Comparison of ENCODE assay signal across 18 cellular contexts in genomic region chr9:75988663-75989062, GRCh38.
A peak's percentile ranks its signal among the peaks of the same experiment; 100 is the strongest.
DNase-seq lines count a peak whose midpoint lies in the region; ATAC-seq and TF ChIP-seq lines count a peak whose summit lies in the region.
"Had no signal": no experiment of that assay in that cellular context is flagged by ENCODE, and none has a peak within 500 bp of the region (broad histone marks: within the 10 kb centered on the region; RNA-seq: fewer than 3 reads in every experiment).

No MANE protein-coding gene starts in this region.

- H3K4me3 ChIP-seq in mammary epithelial cell (replicated peaks in 1 of 3; ENCODE audit: insufficient read depth in 1 of 3, low read depth in 2 of 3, low read length in 3 of 3): no peak overlapping the region
- H3K4me3 ChIP-seq: BLaER1 treated with 17β-estradiol and CSF1 and Interleukin-3, amounts not matched to agents 10 nM and 100 nM had no signal

- peaks cover 17% of the 10 kb centered on the region for H3K4me1 ChIP-seq in mammary epithelial cell (ENCODE audit: insufficient read depth, low read length)

- H3K9me3 ChIP-seq in mammary epithelial cell (replicated peaks; ENCODE audit: insufficient read depth, low read length): no peaks in the 10 kb centered on the region
- H3K9me3 ChIP-seq: BLaER1 treated with 17β-estradiol and CSF1 and Interleukin-3, amounts not matched to agents 10 nM and 100 nM had no signal

- CTCF ChIA-PET in RWPE1 (lab: Yijun Ruan, JAX): interaction anchor here (0.7 to 2.0 kb wide), 3 partner anchors 9 to 28 kb away, joined by 3 to 6 read pairs (median 4); no protein-coding TSS in a partner anchor
- CTCF ChIA-PET in mammary epithelial cell (lab: Charles Lee; ENCODE audit: low non-redundant PET): no interaction called here

- H3K36me3 Mint-ChIP-seq in activated T-cell treated with anti-CD3 and anti-CD28 coated beads, Interleukin-2, amount 50 U/mL, for 24 hours (ENCODE audit: low read depth): peaks cover 29% of the 10 kb centered on the region

- H4K20me1 ChIP-seq in mammary epithelial cell (ENCODE audit: insufficient read depth, low read length): no peaks in the 10 kb centered on the region
- H4K20me1 ChIP-seq: BLaER1 treated with 17β-estradiol and CSF1 and Interleukin-3, amounts not matched to agents 10 nM and 100 nM had no signal

- H2AFZ ChIP-seq in mammary epithelial cell (ENCODE audit: low read depth, low read length): peak overlapping the region; percentile 33

- no TSS peak for BruUV-seq in mammary epithelial cell (replicated peaks; lab: Mats Ljungman, UMichigan)

- ATAC-seq in esophagus mucosa (peak; percentile 95), left colon (peak; percentile 33), GM21390 (IDR thresholded peaks at IDR 0.05; ENCODE audit: unreplicated experiment) (no peak)
- ATAC-seq: CD8-positive, alpha-beta T cell; HCT116 had no signal

- no peak overlapping the region for H3K27ac ChIP-seq in RWPE1
- H3K27ac ChIP-seq in mammary epithelial cell (ENCODE audit: insufficient read depth, low read depth, low read length): no peak overlapping the region
- H3K27ac ChIP-seq: BLaER1 treated with 17β-estradiol and CSF1 and Interleukin-3, amounts not matched to agents 10 nM and 100 nM had no signal

- DNase-seq in RWPE1 (ENCODE audit: low spot score) (peak; percentile 36), mammary epithelial cell (peak; percentile 72), left colon (no peak), LoVo (ENCODE audit: low spot score) (no peak), middle frontal gyrus (ENCODE audit: extremely low spot score, low spot score) (no peak)
- no peak for DNase-seq in activated T-cell treated with anti-CD3 and anti-CD28 coated beads, Interleukin-2, amount 50 U/mL, for 24 hours
- DNase-seq: Calu3; CD8-positive, alpha-beta T cell; DMS79 treated with DMSO at 0.1 percent for 48 hours; GF-D8; GOT3; H7; HFFc6 had no signal

- H3K9me3 Mint-ChIP-seq in activated T-cell treated with anti-CD3 and anti-CD28 coated beads, Interleukin-2, amount 50 U/mL, for 24 hours: no peaks in the 10 kb centered on the region
- H3K9me3 Mint-ChIP-seq: CD8-positive, alpha-beta T cell had no signal

- H3K4me3 Mint-ChIP-seq in activated T-cell treated with anti-CD3 and anti-CD28 coated beads, Interleukin-2, amount 50 U/mL, for 24 hours: no peak overlapping the region
- H3K4me3 Mint-ChIP-seq: B cell; CD8-positive, alpha-beta T cell; HFFc6 had no signal

- no peak overlapping the region for H3K9ac ChIP-seq in mammary epithelial cell (ENCODE audit: insufficient read depth, low read length)
- H3K9ac ChIP-seq: BLaER1 treated with 17β-estradiol and CSF1 and Interleukin-3, amounts not matched to agents 10 nM and 100 nM had no signal

- 50% methylated on average over 2 of the region's 2 CpGs for WGBS in mammary epithelial cell (ENCODE audit: low coverage, missing lambda C conversion rate)

- TF ChIP-seq CTCF in RWPE1 (conservative IDR thresholded peaks at IDR 0.05; ENCODE audit: low read depth): no peak
- no peak for TF ChIP-seq CTCF in mammary epithelial cell (conservative IDR thresholded peaks at IDR 0.05 in 1 of 2, IDR thresholded peaks at IDR 0.05 in 1 of 2; ENCODE audit: extremely low read depth in 1 of 2, insufficient read depth in 1 of 2, low read depth in 1 of 2, low read length in 2 of 2)

- no peak overlapping the region for H3K27ac Mint-ChIP-seq in activated T-cell treated with anti-CD3 and anti-CD28 coated beads, Interleukin-2, amount 50 U/mL, for 24 hours
- H3K27ac Mint-ChIP-seq: B cell; CD8-positive, alpha-beta T cell; HFFc6 had no signal

- no peaks in the 10 kb centered on the region for H3K27me3 Mint-ChIP-seq in activated T-cell treated with anti-CD3 and anti-CD28 coated beads, Interleukin-2, amount 50 U/mL, for 24 hours
- H3K27me3 Mint-ChIP-seq: B cell had no signal

- intact Hi-C loops in mammary epithelial cell (cut with micrococcal nuclease): no loop called here
- intact Hi-C loops in left colon (cut with DNase I, micrococcal nuclease): no loop called here

- H3K4me2 ChIP-seq in mammary epithelial cell (ENCODE audit: insufficient read depth, low read depth, low read length): peak overlapping the region; percentile 44
- H3K4me2 ChIP-seq: BLaER1 treated with 17β-estradiol and CSF1 and Interleukin-3, amounts not matched to agents 10 nM and 100 nM had no signal

- H3K79me2 ChIP-seq in mammary epithelial cell (ENCODE audit: insufficient read depth, low read length): no peaks in the 10 kb centered on the region

- no peaks in the 10 kb centered on the region for H3K27me3 ChIP-seq in mammary epithelial cell (ENCODE audit: insufficient read depth, low read length)
- H3K27me3 ChIP-seq: BLaER1 treated with 17β-estradiol and CSF1 and Interleukin-3, amounts not matched to agents 10 nM and 100 nM had no signal

- H3K36me3 ChIP-seq in mammary epithelial cell (ENCODE audit: insufficient read depth, low read length): no peaks in the 10 kb centered on the region
- H3K36me3 ChIP-seq: BLaER1 treated with 17β-estradiol and CSF1 and Interleukin-3, amounts not matched to agents 10 nM and 100 nM had no signal

- POLR2A ChIA-PET in RWPE1 (lab: Yijun Ruan, JAX; ENCODE audit: low non-redundant PET): no interaction called here

- peaks cover 37% of the 10 kb centered on the region for H3K4me1 Mint-ChIP-seq in activated T-cell treated with anti-CD3 and anti-CD28 coated beads, Interleukin-2, amount 50 U/mL, for 24 hours (ENCODE audit: low read depth)
- H3K4me1 Mint-ChIP-seq: B cell had no signal

- dilution Hi-C loops in mammary epithelial cell (cut with HindIII; ENCODE audit: low sequenced_read_pairs): no loop called here

- in situ Hi-C loops in mammary epithelial cell (cut with MboI; ENCODE audit: low sequenced_read_pairs in 2 of 2): loop anchor here in 1 of 2 donors (25.0 kb wide), 1 partner anchor 299 kb away; no protein-coding TSS in a partner anchor

Comparison
In these comparisons a context has a peak if more than half of its experiments do, and no peak if none do; other contexts are left out.
1. DNase-seq: peak in RWPE1 (single experiment) and mammary epithelial cell (single experiment); none in left colon (0 of 2), activated T-cell treated with anti-CD3 and anti-CD28 coated beads, Interleukin-2, amount 50 U/mL, for 24 hours (single experiment), LoVo (single experiment) and middle frontal gyrus (single experiment).